Comparison of ENCODE assay signal across 9 cellular contexts in the genomic region with DNA sequence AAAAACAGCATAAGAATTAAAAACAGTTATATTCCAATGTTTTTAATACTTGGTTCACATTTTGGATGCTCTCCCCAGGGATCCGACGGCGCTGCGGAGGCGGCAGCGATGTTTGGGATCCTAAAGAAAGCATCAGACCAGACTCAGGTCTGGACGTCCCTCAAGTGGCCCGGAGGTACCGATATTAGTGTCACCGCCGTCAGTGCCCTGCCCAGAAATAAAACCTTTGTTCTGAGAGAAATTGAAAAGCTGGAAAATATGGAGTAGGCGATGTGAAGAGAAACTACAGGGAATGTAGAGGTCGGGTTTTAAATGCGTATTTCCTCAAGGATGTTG. TPM values are rescaled to one million over a fixed set of nuclear protein-coding genes. Genes with fewer than 3 reads are reported as not detected.
DNase-seq lines count a peak whose midpoint lies in the region; ATAC-seq, FAIRE-seq and TF ChIP-seq lines count a peak whose summit lies in the region.
"Had no signal": no experiment of that assay in that cellular context is flagged by ENCODE, and none has a peak within 500 bp of the region (broad histone marks: within the 10 kb centered on the region; RNA-seq: fewer than 3 reads in every experiment).

No MANE protein-coding gene starts in this region.

- H3K9ac ChIP-seq in astrocyte (ENCODE audit: low read length) = peak overlapping the region; percentile 72

- H3K4me1 ChIP-seq in astrocyte (ENCODE audit: insufficient read depth, low read length) = peaks cover 12% of the 10 kb centered on the region
- H3K4me1 ChIP-seq in suprapubic skin = peaks cover 51% of the 10 kb centered on the region

- H2AFZ ChIP-seq in astrocyte (ENCODE audit: low read depth, low read length) = peak overlapping the region; percentile 87

- H3K36me3 ChIP-seq in astrocyte (ENCODE audit: insufficient read depth, low read length) (no peaks in the 10 kb centered on the region), suprapubic skin (no peaks in the 10 kb centered on the region)

- H3K4me3 ChIP-seq in astrocyte (ENCODE audit: insufficient read depth, low read depth, low read length) (peak overlapping the region; percentile 76), suprapubic skin (peak overlapping the region; percentile 80)

- TF ChIP-seq POLR2A in suprapubic skin (IDR thresholded peaks at IDR 0.05) = no peak

- H3K4me2 ChIP-seq in astrocyte (ENCODE audit: low read length) = peak overlapping the region; percentile 91

- TF ChIP-seq EP300 in suprapubic skin (IDR thresholded peaks at IDR 0.05) = no peak

- no peak for TF ChIP-seq CTCF in astrocyte (IDR thresholded peaks at IDR 0.05; ENCODE audit: insufficient read depth, low read depth, low read length)
- no peak for TF ChIP-seq CTCF in suprapubic skin (IDR thresholded peaks at IDR 0.05)

- 4% methylated on average over 14 of the region's 14 CpGs for WGBS in suprapubic skin

- H3K9me3 ChIP-seq in astrocyte (ENCODE audit: insufficient read depth, low read depth, low read length) = no peaks in the 10 kb centered on the region
- H3K9me3 ChIP-seq in suprapubic skin = no peaks in the 10 kb centered on the region

- intact Hi-C loops in left colon (cut with DNase I, micrococcal nuclease) = loop anchor here in 1 of 2 donors (5.0 kb wide), 1 partner anchor 140 kb away; no protein-coding TSS in a partner anchor

- H3K27me3 ChIP-seq in astrocyte (ENCODE audit: insufficient read depth, low read length) = peaks cover 24% of the 10 kb centered on the region
- H3K27me3 ChIP-seq in suprapubic skin = no peaks in the 10 kb centered on the region

- H3K79me2 ChIP-seq in astrocyte (ENCODE audit: insufficient read depth, low read length) = no peaks in the 10 kb centered on the region

- no peak for DNase-seq in activated T-cell treated with anti-CD3 and anti-CD28 coated beads, Interleukin-2, amount 50 U/mL, for 24 hours
- no peak for DNase-seq in activated T-cell treated with anti-CD3 and anti-CD28 coated beads, Interleukin-2, amount 50 U/mL, for 48 hours
- DNase-seq in astrocyte (ENCODE audit: low read depth) (no peak), left colon (peak in 1 of 2 donors; percentile 45), suprapubic skin (ENCODE audit: low spot score in 2 of 2) (no peak), NCI-H1930 (lab: John Stamatoyannopoulos, UW) (no peak), HUDEP-2 (lab: John Stamatoyannopoulos, UW; ENCODE audit: unreplicated experiment in 76 of 76) (no peak)

- H4K20me1 ChIP-seq in astrocyte (ENCODE audit: insufficient read depth, low read length) = no peaks in the 10 kb centered on the region

- no peak overlapping the region for H3K27ac Mint-ChIP-seq in activated T-cell treated with anti-CD3 and anti-CD28 coated beads, Interleukin-2, amount 50 U/mL, for 24 hours
- peak overlapping the region; percentile 81 for H3K27ac Mint-ChIP-seq in astrocyte (ENCODE audit: unreplicated experiment)

- H3K27ac ChIP-seq in astrocyte (ENCODE audit: low read depth, low read length) (no peak overlapping the region), suprapubic skin (peak overlapping the region; percentile 86)

- peak overlapping the region; percentile 74 for H3K4me3 Mint-ChIP-seq in activated T-cell treated with anti-CD3 and anti-CD28 coated beads, Interleukin-2, amount 50 U/mL, for 24 hours
- peak overlapping the region; percentile 89 for H3K4me3 Mint-ChIP-seq in astrocyte (ENCODE audit: unreplicated experiment)

- no peaks in the 10 kb centered on the region for H3K9me3 Mint-ChIP-seq in activated T-cell treated with anti-CD3 and anti-CD28 coated beads, Interleukin-2, amount 50 U/mL, for 24 hours
- no peaks in the 10 kb centered on the region for H3K9me3 Mint-ChIP-seq in astrocyte (ENCODE audit: unreplicated experiment)

- H3K36me3 Mint-ChIP-seq in activated T-cell treated with anti-CD3 and anti-CD28 coated beads, Interleukin-2, amount 50 U/mL, for 24 hours (ENCODE audit: low read depth) = no peaks in the 10 kb centered on the region
- no peaks in the 10 kb centered on the region for H3K36me3 Mint-ChIP-seq in astrocyte (ENCODE audit: low read depth, unreplicated experiment)

- FAIRE-seq in astrocyte (lab: Jason Lieb, UNC) = no peak
- FAIRE-seq: GM18507 had no signal

- peaks cover 30% of the 10 kb centered on the region for H3K27me3 Mint-ChIP-seq in activated T-cell treated with anti-CD3 and anti-CD28 coated beads, Interleukin-2, amount 50 U/mL, for 24 hours
- peaks cover 27% of the 10 kb centered on the region for H3K27me3 Mint-ChIP-seq in astrocyte (ENCODE audit: low read depth, unreplicated experiment)

- ATAC-seq in left colon (peak; percentile 30), GM18861 (IDR thresholded peaks at IDR 0.05; ENCODE audit: unreplicated experiment) (no peak)

- H3K4me1 Mint-ChIP-seq in activated T-cell treated with anti-CD3 and anti-CD28 coated beads, Interleukin-2, amount 50 U/mL, for 24 hours (ENCODE audit: low read depth) = peaks cover 21% of the 10 kb centered on the region
- peaks cover 11% of the 10 kb centered on the region for H3K4me1 Mint-ChIP-seq in astrocyte (ENCODE audit: low read depth, unreplicated experiment)

RNA-seq across cellular contexts. Expression of a gene that starts 0.6 kb away (rescaled TPM):
- total RNA-seq in astrocyte (1.9 and 2.4 TPM in 2 replicates), left colon (10 to 100 TPM; 16.1 to 37.3 TPM), suprapubic skin (100 to 1,000 TPM in 1 of 4 donors, 10 to 100 TPM in 3; 38.8 to 309 (median 68.3) TPM)
